3 cellular contexts compared by ENCODE assay signal in genomic region chr12:73699318-73699717, GRCh38.
"Had no signal": no experiment of that assay in that cellular context is flagged by ENCODE, and none has a peak within 500 bp of the region (broad histone marks: within the 10 kb centered on the region; RNA-seq: fewer than 3 reads in every experiment).

No MANE protein-coding gene starts in this region.

- H3K4me3 ChIP-seq: GM12878 had no signal

- ATAC-seq: GM12878 had no signal

- DNase-seq: GDM1, GF-D8 had no signal
